In the genomic region with DNA sequence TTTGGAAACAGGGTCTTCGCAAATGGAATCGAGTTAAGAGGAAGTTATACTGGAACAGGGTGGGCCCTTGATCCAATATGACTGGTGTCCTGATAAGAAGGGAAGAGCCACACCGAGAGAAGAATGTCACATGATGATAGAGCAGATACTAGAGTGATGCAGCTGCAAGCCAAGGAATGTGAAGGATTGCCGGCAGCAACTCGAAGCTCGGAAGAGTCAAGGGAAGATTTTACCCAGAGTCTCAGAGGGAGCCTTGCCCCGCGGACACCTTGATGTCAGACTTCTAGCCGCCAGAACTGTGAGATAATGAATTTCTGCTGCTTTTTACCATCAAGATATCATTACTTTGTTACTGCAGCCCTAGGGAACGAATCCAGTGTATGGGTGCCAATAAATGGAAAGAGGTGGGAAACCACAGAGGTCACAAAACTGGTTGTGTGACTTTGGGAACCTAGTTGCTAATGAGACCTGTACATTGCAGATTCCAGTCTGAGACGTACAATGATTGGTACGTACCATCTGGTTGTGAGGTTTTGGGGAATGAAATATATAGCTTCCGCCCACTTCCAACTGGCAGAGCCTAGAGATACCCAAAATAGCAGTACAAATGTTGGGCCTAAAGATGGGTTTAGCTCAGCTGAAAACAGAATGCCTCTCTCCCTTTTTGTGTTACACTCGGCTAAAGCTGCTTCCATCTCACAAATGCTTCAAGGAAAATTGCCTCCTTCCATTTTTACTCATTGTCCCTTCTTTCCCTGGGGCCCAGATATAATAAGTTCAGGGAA, we compare ENCODE assay signal across 34 cellular contexts. TPM values are rescaled to one million over a fixed set of nuclear protein-coding genes. Genes with fewer than 3 reads are reported as not detected.
"Had no signal": no experiment of that assay in that cellular context is flagged by ENCODE, and none has a peak within 500 bp of the region (broad histone marks: within the 10 kb centered on the region; RNA-seq: fewer than 3 reads in every experiment).

No MANE protein-coding gene starts in this region.

- H3K9me3 ChIP-seq: Peyer's patch, SJCRH30, SK-N-SH had no signal

- DNase-seq: activated CD4-positive, alpha-beta memory T cell treated with anti-CD3 and anti-CD28 coated beads, Interleukin-2, amount 10 ng/mL, durations not matched to agents 7 days and 5 days; activated CD4-positive, alpha-beta T cell treated with anti-CD3 and anti-CD28 coated beads for 36 hours; activated CD4-positive, alpha-beta T cell treated with anti-CD3 and anti-CD28 coated beads, Interleukin-2, amount 50 U/mL, for 1 hour; activated naive CD8-positive, alpha-beta T cell treated with anti-CD3 and anti-CD28 coated beads, Interleukin-2, amount 50 U/mL, for 24 hours; activated T-cell treated with anti-CD3 and anti-CD28 coated beads for 4 hours; activated T-cell treated with anti-CD3 and anti-CD28 coated beads, Interleukin-2, amount 50 U/mL, for 48 hours; amniotic stem cell; KG1; NCI-H1092; NCI-H1417; NCI-H1930; NCI-H2107; NCI-H2171 treated with DMSO at 0.1 percent for 48 hours; NCI-H226; NCI-H526 treated with DMSO at 0.1 percent for 48 hours; NCI-H82; NK-92 treated with Interleukin-12 subunit alpha and Interleukin-12 subunit beta, amount 100 ng/mL, for 24 hours; OCI-M1; Peyer's patch; Right ventricle myocardium superior; SJCRH30; SK-N-SH; T-helper 1 cell had no signal

- H3K4me1 Mint-ChIP-seq: activated CD4-positive, alpha-beta memory T cell treated with anti-CD3 and anti-CD28 coated beads, Interleukin-2, amount 10 ng/mL, durations not matched to agents 7 days and 5 days; activated CD4-positive, alpha-beta T cell treated with anti-CD3 and anti-CD28 coated beads for 36 hours; activated naive CD8-positive, alpha-beta T cell treated with anti-CD3 and anti-CD28 coated beads, Interleukin-2, amount 50 U/mL, for 24 hours; central memory CD8-positive, alpha-beta T cell had no signal

- H3K4me2 ChIP-seq: SK-N-SH had no signal

- H3K27ac Mint-ChIP-seq: activated CD4-positive, alpha-beta memory T cell treated with anti-CD3 and anti-CD28 coated beads, Interleukin-2, amount 10 ng/mL, durations not matched to agents 7 days and 5 days; activated CD4-positive, alpha-beta T cell treated with anti-CD3 and anti-CD28 coated beads for 36 hours; activated naive CD4-positive, alpha-beta T cell treated with anti-CD3 and anti-CD28 coated beads, Interleukin-2, amount 50 U/mL, for 72 hours; activated naive CD8-positive, alpha-beta T cell treated with anti-CD3 and anti-CD28 coated beads, Interleukin-2, amount 50 U/mL, for 24 hours; activated T-helper 2 cell treated with anti-CD3 and anti-CD28 coated beads, Interferon-gamma antibody, Interleukin-2, Interleukin-4, amounts not matched to agents 10 μg/mL and 5 μg/mL and 100 μg/mL, durations not matched to agents 14 hours and 24 hours and 36 hours had no signal

- H3K9ac ChIP-seq: SK-N-SH had no signal

- ATAC-seq: activated CD4-positive, alpha-beta T cell treated with anti-CD3 and anti-CD28 coated beads for 36 hours; activated naive CD4-positive, alpha-beta T cell treated with anti-CD3 and anti-CD28 coated beads, Interleukin-2, amount 50 U/mL, for 72 hours; activated naive CD8-positive, alpha-beta T cell treated with anti-CD3 and anti-CD28 coated beads, Interleukin-2, amount 50 U/mL, for 24 hours had no signal

- H3K9me3 Mint-ChIP-seq: activated CD4-positive, alpha-beta memory T cell treated with anti-CD3 and anti-CD28 coated beads, Interleukin-2, amount 10 ng/mL, durations not matched to agents 7 days and 5 days; activated naive CD4-positive, alpha-beta T cell treated with anti-CD3 and anti-CD28 coated beads, Interleukin-2, amount 50 U/mL, for 72 hours; activated naive CD8-positive, alpha-beta T cell treated with anti-CD3 and anti-CD28 coated beads, Interleukin-2, amount 50 U/mL, for 24 hours; activated T-helper 2 cell treated with anti-CD3 and anti-CD28 coated beads, Interferon-gamma antibody, Interleukin-2, Interleukin-4, amounts not matched to agents 10 μg/mL and 5 μg/mL and 100 μg/mL, durations not matched to agents 14 hours and 24 hours and 36 hours; central memory CD8-positive, alpha-beta T cell had no signal

- H3K27me3 ChIP-seq: Peyer's patch, SJCRH30 had no signal

- H3K36me3 ChIP-seq: Peyer's patch, SJCRH30 had no signal

- H3K4me1 ChIP-seq: SJCRH30 had no signal

- H3K27ac ChIP-seq: Peyer's patch, RWPE1, SJCRH30 had no signal

- H3K36me3 Mint-ChIP-seq: activated naive CD4-positive, alpha-beta T cell treated with anti-CD3 and anti-CD28 coated beads, Interleukin-2, amount 50 U/mL, for 72 hours; brain had no signal

- H3K4me3 Mint-ChIP-seq: activated CD4-positive, alpha-beta memory T cell treated with anti-CD3 and anti-CD28 coated beads, Interleukin-2, amount 10 ng/mL, durations not matched to agents 7 days and 5 days; activated CD4-positive, alpha-beta T cell treated with anti-CD3 and anti-CD28 coated beads for 36 hours; activated naive CD8-positive, alpha-beta T cell treated with anti-CD3 and anti-CD28 coated beads, Interleukin-2, amount 50 U/mL, for 24 hours; brain; central memory CD8-positive, alpha-beta T cell had no signal

- H3K27me3 Mint-ChIP-seq: brain had no signal

- H3K4me3 ChIP-seq: Peyer's patch, SJCRH30 had no signal

RNA-seq across cellular contexts. Expression of gene VWA3B, which starts 28.6 kb away (rescaled TPM):
- total RNA-seq: activated CD4-positive, alpha-beta memory T cell treated with anti-CD3 and anti-CD28 coated beads, Interleukin-2, amount 10 ng/mL, durations not matched to agents 7 days and 5 days; activated CD4-positive, alpha-beta T cell treated with anti-CD3 and anti-CD28 coated beads for 36 hours; activated CD8-positive, alpha-beta memory T cell treated with anti-CD3 and anti-CD28 coated beads for 36 hours; activated naive CD4-positive, alpha-beta T cell treated with anti-CD3 and anti-CD28 coated beads, Interleukin-2, amount 50 U/mL, for 72 hours; activated T-helper 2 cell treated with anti-CD3 and anti-CD28 coated beads, Interferon-gamma antibody, Interleukin-2, Interleukin-4, amounts not matched to agents 10 μg/mL and 5 μg/mL and 100 μg/mL, durations not matched to agents 14 hours and 24 hours and 36 hours; astrocyte; LHCN-M2; M059J; NCI-H460; SJCRH30; T-helper 2 cell treated with Interferon-gamma antibody and Interleukin-4, amounts not matched to agents 100 ng/mL and 5 ng/mL, for 36 hours had no signal
- polyA plus RNA-seq: SK-N-SH had no signal
